In the genomic region with DNA sequence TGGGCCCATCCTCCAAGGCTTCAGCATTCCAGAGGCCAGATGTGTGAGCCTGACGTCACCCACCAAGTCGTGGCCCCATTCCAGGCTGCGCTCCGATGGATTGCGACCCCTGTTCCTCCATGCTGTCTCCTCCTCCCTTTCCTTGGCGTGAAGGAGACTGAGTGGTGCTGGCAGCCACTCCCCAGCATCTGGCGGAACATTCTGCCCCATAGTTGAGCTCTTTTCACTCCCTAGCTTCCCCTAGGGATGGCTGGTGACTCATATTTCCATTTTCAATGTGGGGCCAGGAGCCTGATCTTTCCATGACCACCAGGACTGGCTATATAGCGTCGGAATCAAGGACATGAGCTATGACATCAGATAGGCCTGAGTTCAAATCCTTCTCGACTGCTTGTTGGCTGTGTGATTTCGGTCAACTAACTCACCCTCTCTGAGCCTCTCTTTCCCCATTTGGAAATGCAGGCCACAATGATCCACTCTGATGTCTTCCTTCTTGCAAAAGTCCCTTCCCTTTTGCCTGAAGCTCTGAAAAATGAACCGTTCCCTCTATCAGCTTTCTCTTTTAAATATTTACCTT, we compare ENCODE assay signal across 9 cellular contexts. TPM values are rescaled to one million over a fixed set of nuclear protein-coding genes. Genes with fewer than 3 reads are reported as not detected.
DNase-seq lines count a peak whose midpoint lies in the region; ATAC-seq and TF ChIP-seq lines count a peak whose summit lies in the region.
"Had no signal": no experiment of that assay in that cellular context is flagged by ENCODE, and none has a peak within 500 bp of the region (broad histone marks: within the 10 kb centered on the region; RNA-seq: fewer than 3 reads in every experiment).

No MANE protein-coding gene starts in this region.

- H3K36me3 Mint-ChIP-seq in CD4-positive, alpha-beta memory T cell: no peaks in the 10 kb centered on the region

- CTCF ChIA-PET in CD4-positive, alpha-beta memory T cell (lab: Charles Lee; ENCODE audit: partially characterized antibody): interaction anchor here (0.7 kb wide), 1 partner anchor 312 kb away, joined by 3 read pairs; no protein-coding TSS in a partner anchor

- peak; percentile 88 for DNase-seq in HT1080 (ENCODE audit: low read depth)
- peak; percentile 86 for DNase-seq in dedifferentiated amniotic fluid mesenchymal stem cell (ENCODE audit: extremely low spot score)
- peak; percentile 93 to 99 for DNase-seq in lower leg skin (ENCODE audit: low spot score in 2 of 2)
- DNase-seq in testis: peak; percentile 90
- DNase-seq in CD4-positive, alpha-beta memory T cell: no peak
- DNase-seq in BE2C: no peak
- no peak for DNase-seq in NCI-H1105 treated with DMSO at 0.1 percent for 48 hours (lab: John Stamatoyannopoulos, UW)
- DNase-seq: stimulated activated naive CD4-positive, alpha-beta T cell had no signal

- H3K4me1 ChIP-seq in testis: peaks cover 10% of the 10 kb centered on the region
- no peaks in the 10 kb centered on the region for H3K4me1 ChIP-seq in CD4-positive, alpha-beta memory T cell (ENCODE audit: insufficient read depth, low read length)
- no peaks in the 10 kb centered on the region for H3K4me1 ChIP-seq in BE2C

- H3K4me3 ChIP-seq in lower leg skin (ENCODE audit: low read depth, poor library complexity, severe bottlenecking) (no peak overlapping the region), testis (no peak overlapping the region), BE2C (ENCODE audit: low read depth, low read length) (no peak overlapping the region)
- no peak overlapping the region for H3K4me3 ChIP-seq in CD4-positive, alpha-beta memory T cell (ENCODE audit: low read length in 2 of 2)

- TF ChIP-seq POLR2A in lower leg skin (IDR thresholded peaks at IDR 0.05): no peak
- no peak for TF ChIP-seq POLR2A in testis (IDR thresholded peaks at IDR 0.05)

- WGBS in lower leg skin, 2 donors: 48 to 60% methylated on average over 11 to 12 of the region's 12 CpGs
- 47 to 51% methylated on average over 10 to 12 of the region's 12 CpGs for WGBS in testis, 2 donors

- H3K27me3 ChIP-seq in testis: no peaks in the 10 kb centered on the region
- no peaks in the 10 kb centered on the region for H3K27me3 ChIP-seq in CD4-positive, alpha-beta memory T cell (ENCODE audit: insufficient read depth, low read length)
- H3K27me3 ChIP-seq in BE2C: no peaks in the 10 kb centered on the region

- H3K27ac ChIP-seq in testis: peak overlapping the region; percentile 68 to 78
- H3K27ac ChIP-seq in CD4-positive, alpha-beta memory T cell (ENCODE audit: low read depth, low read length): no peak overlapping the region

- no peak overlapping the region for H3K27ac Mint-ChIP-seq in CD4-positive, alpha-beta memory T cell

- H3K4me1 Mint-ChIP-seq in CD4-positive, alpha-beta memory T cell: peaks cover 0 to 5% (median 3%) of the 10 kb centered on the region in 4 donors

- H3K4me3 Mint-ChIP-seq in CD4-positive, alpha-beta memory T cell: no peak overlapping the region

- H3K9me3 ChIP-seq in testis: no peaks in the 10 kb centered on the region
- H3K9me3 ChIP-seq in CD4-positive, alpha-beta memory T cell (ENCODE audit: control insufficient read depth in 1 of 2, low read length in 2 of 2): no peaks in the 10 kb centered on the region
- H3K9me3 ChIP-seq in BE2C: no peaks in the 10 kb centered on the region

- no peaks in the 10 kb centered on the region for H3K9me3 Mint-ChIP-seq in CD4-positive, alpha-beta memory T cell

- no peaks in the 10 kb centered on the region for H3K36me3 ChIP-seq in testis (ENCODE audit: low read depth, missing control alignments)
- no peaks in the 10 kb centered on the region for H3K36me3 ChIP-seq in CD4-positive, alpha-beta memory T cell (ENCODE audit: insufficient read depth, low read length)
- H3K36me3 ChIP-seq in BE2C: no peaks in the 10 kb centered on the region

- POLR2A ChIA-PET in CD4-positive, alpha-beta memory T cell (lab: Charles Lee; ENCODE audit: partially characterized antibody): interaction anchor here (0.5 to 1.3 kb wide), 3 partner anchors 18 to 43 kb away, joined by 3 to 4 read pairs (median 3); no protein-coding TSS in a partner anchor

- TF ChIP-seq CTCF in lower leg skin (IDR thresholded peaks at IDR 0.05): no peak
- TF ChIP-seq CTCF in testis (IDR thresholded peaks at IDR 0.05): peak in 1 of 3 experiments; percentile 20
- no peak for TF ChIP-seq CTCF in BE2C (IDR thresholded peaks at IDR 0.05; ENCODE audit: low read depth, low read length)

- intact Hi-C loops in lower leg skin (cut with DNase I; ENCODE audit: low total_unique reads): no loop called here
- intact Hi-C loops in testis (cut with DNase I; ENCODE audit: low total_unique reads): loop anchor here (10.0 kb wide), 1 partner anchor 79 kb away; no protein-coding TSS in a partner anchor
- intact Hi-C loops in CD4-positive, alpha-beta memory T cell (cut with micrococcal nuclease): no loop called here

- no peak for ATAC-seq in HG03469 (IDR thresholded peaks at IDR 0.05; ENCODE audit: unreplicated experiment)

- no peaks in the 10 kb centered on the region for H3K27me3 Mint-ChIP-seq in CD4-positive, alpha-beta memory T cell

RNA-seq across cellular contexts. Expression of a gene that starts 24.5 kb away (rescaled TPM):
- 21.2 and 21.9 TPM in 2 replicates for total RNA-seq in HT1080 (2014; rRNA removed; shearing (Covaris generic))
- polyA plus RNA-seq in HT1080 (2015; cell fraction: cytosol; rRNA removed): 53.2 and 57.1 TPM in 2 replicates
- polyA plus RNA-seq in HT1080 (2015; cell fraction: nucleus; rRNA removed): 87.7 and 91.2 TPM in 2 replicates
- 1,000 to 10,000 TPM in 3 of 4 donors, 100 to 1,000 TPM in 1; 811 to 2,389 (median 1,820) TPM for total RNA-seq in lower leg skin
- total RNA-seq in testis: 100 to 1,000 TPM; 159 to 172 TPM
- polyA plus RNA-seq in testis (ENCODE audit: insufficient read depth, low read depth, low replicate concordance): 86.2 TPM
- total RNA-seq in CD4-positive, alpha-beta memory T cell: 10 to 100 TPM; 18.0 to 18.8 TPM
- 100 to 1,000 TPM; 297 to 879 TPM for polyA plus RNA-seq in CD4-positive, alpha-beta memory T cell
- polyA plus RNA-seq in BE2C (2012; ENCODE audit: insufficient read depth, insufficient read length, low read depth): 19.5 TPM

RNA-seq across cellular contexts. Expression of a gene that starts 38.6 kb away (rescaled TPM):
- total RNA-seq in HT1080 (2014; rRNA removed; shearing (Covaris generic)): 125 and 169 TPM in 2 replicates
- 253 and 267 TPM in 2 replicates for polyA plus RNA-seq in HT1080 (2015; cell fraction: cytosol; rRNA removed)
- polyA plus RNA-seq in HT1080 (2015; cell fraction: nucleus; rRNA removed): 111 and 131 TPM in 2 replicates
- total RNA-seq in lower leg skin: 100 to 1,000 TPM in 1 of 4 donors, 10 to 100 TPM in 3; 62.9 to 114 (median 82.6) TPM
- 10 to 100 TPM; 89.8 to 100.0 TPM for total RNA-seq in testis
- polyA plus RNA-seq in testis (ENCODE audit: insufficient read depth, low read depth, low replicate concordance): 94.1 TPM
- total RNA-seq in CD4-positive, alpha-beta memory T cell: 10 to 100 TPM; 45.8 to 51.0 TPM
- 10 to 100 TPM; 10.6 to 18.8 TPM for polyA plus RNA-seq in CD4-positive, alpha-beta memory T cell
- 103 TPM for polyA plus RNA-seq in BE2C (2012; ENCODE audit: insufficient read depth, insufficient read length, low read depth)

Comparison
In these comparisons a context has a peak if more than half of its experiments do, and no peak if none do; other contexts are left out.
1. DNase-seq: peak in HT1080 (single experiment), dedifferentiated amniotic fluid mesenchymal stem cell (single experiment), lower leg skin (2 of 2) and testis (single experiment); none in CD4-positive, alpha-beta memory T cell (0 of 5), BE2C (single experiment) and NCI-H1105 treated with DMSO at 0.1 percent for 48 hours (single experiment).
2. RNA of a gene that starts 24.5 kb away (total RNA-seq): 811 to 2,389 TPM in lower leg skin; 159 to 172 TPM in testis, 21.2 to 21.9 TPM in HT1080 and 18.0 to 18.8 TPM in CD4-positive, alpha-beta memory T cell; every median in the first group is over 4 times any median in the second.